In genomic region chr17:19063326-19063956, GRCh38 we compare ENCODE assay signal across 8 cellular contexts. TPM values are rescaled to one million over a fixed set of nuclear protein-coding genes. Genes with fewer than 3 reads are reported as not detected.
DNase-seq lines count a peak whose midpoint lies in the region; ATAC-seq and TF ChIP-seq lines count a peak whose summit lies in the region.
"Not testable (repeated sequence)": the region's sequence is repeated elsewhere in the genome, so short reads cannot be mapped to it uniquely, and the experiment has no call there.

No MANE protein-coding gene starts in this region.

- H3K9ac ChIP-seq in DND-41 (ENCODE audit: low read depth, low read length); HCT116 (ENCODE audit: low read length): not testable (repeated sequence)

- H3K27ac ChIP-seq in DND-41 (ENCODE audit: low read length); HCT116 (ENCODE audit: low read depth, low read length): not testable (repeated sequence)
- peak overlapping the region; percentile 58 for H3K27ac ChIP-seq in caudate nucleus (ENCODE audit: low read depth, low read length)
- peak overlapping the region; percentile 68 to 82 for H3K27ac ChIP-seq in left lung
- H3K27ac ChIP-seq in skin epidermis, result peak overlapping the region in 12 of 21 experiments; percentile 57 to 86 (median 74)

- H3K36me3 Mint-ChIP-seq in stimulated activated effector memory CD8-positive, alpha-beta T cell treated with anti-CD3 and anti-CD28 coated beads, Interleukin-12 subunit alpha, Interleukin-12 subunit beta, amount 100 ng/mL, for 72 hours, result not testable (repeated sequence)

- DNase-seq in DND-41; HCT116 (ENCODE audit: low read depth, low spot score); caudate nucleus (lab: John Stamatoyannopoulos, UW): not testable (repeated sequence)
- DNase-seq in activated T-cell treated with anti-CD3 and anti-CD28 coated beads for 1 hour (ENCODE audit: low read depth), result peak; percentile 49
- peak; percentile 87 to 92 for DNase-seq in left lung
- DNase-seq in stimulated activated effector memory CD8-positive, alpha-beta T cell treated with anti-CD3 and anti-CD28 coated beads, Interleukin-12 subunit alpha, Interleukin-12 subunit beta, amount 100 ng/mL, for 72 hours (ENCODE audit: low spot score in 2 of 2), result peak; percentile 71 to 93

- POLR2A ChIA-PET in HCT116 (lab: Charles Lee), result not testable (repeated sequence)

- CTCF ChIA-PET in HCT116 (lab: Charles Lee), result not testable (repeated sequence)

- not testable (repeated sequence) for H3K27me3 ChIP-seq in DND-41 (ENCODE audit: insufficient read depth, low read length, poor library complexity); HCT116 (ENCODE audit: insufficient read depth, low read length); left lung

- ATAC-seq in DND-41 (ENCODE audit: insufficient read depth, low read depth) (peak; percentile 13; the same call in 1 of the 3 replicates), HCT116 (peak; percentile 60), SK-N-SH treated with all-trans-retinoic acid at 6 μM for 48 hours (peak; percentile 74), left lung (peak; percentile 50)
- peak; percentile 59 for ATAC-seq in stimulated activated effector memory CD8-positive, alpha-beta T cell treated with anti-CD3 and anti-CD28 coated beads, Interleukin-12 subunit alpha, Interleukin-12 subunit beta, amount 100 ng/mL, for 72 hours

- TF ChIP-seq POLR2A in HCT116 (IDR thresholded peaks at IDR 0.05; ENCODE audit: borderline replicate concordance, extremely low read depth, insufficient read depth, insufficient read length), result peak; percentile 94

- H3K4me1 Mint-ChIP-seq in stimulated activated effector memory CD8-positive, alpha-beta T cell treated with anti-CD3 and anti-CD28 coated beads, Interleukin-12 subunit alpha, Interleukin-12 subunit beta, amount 100 ng/mL, for 72 hours, result not testable (repeated sequence)

- H3K36me3 ChIP-seq in DND-41 (ENCODE audit: insufficient read depth, low read length); HCT116 (ENCODE audit: control insufficient read depth in 1 of 2, insufficient read depth in 2 of 2, low read length in 2 of 2); left lung: not testable (repeated sequence)

- H2AFZ ChIP-seq in DND-41 (ENCODE audit: low read depth, low read length); HCT116 (ENCODE audit: low read depth, low read length, poor library complexity, severe bottlenecking): not testable (repeated sequence)

- not testable (repeated sequence) for H3K9me3 Mint-ChIP-seq in stimulated activated effector memory CD8-positive, alpha-beta T cell treated with anti-CD3 and anti-CD28 coated beads, Interleukin-12 subunit alpha, Interleukin-12 subunit beta, amount 100 ng/mL, for 72 hours

- not testable (repeated sequence) for H4K20me1 ChIP-seq in DND-41 (ENCODE audit: insufficient read depth, low read length); HCT116 (ENCODE audit: insufficient read depth)

- not testable (repeated sequence) for H3K79me2 ChIP-seq in DND-41 (ENCODE audit: insufficient read depth, low read length); HCT116 (ENCODE audit: insufficient read depth, low read length)

- intact Hi-C loops in HCT116 (cut with micrococcal nuclease); left lung (cut with DNase I): not testable (repeated sequence)

- H3K4me2 ChIP-seq in DND-41 (ENCODE audit: insufficient read depth, low read length); HCT116 (ENCODE audit: low read length): not testable (repeated sequence)

- H3K9me2 ChIP-seq in HCT116 (ENCODE audit: insufficient read depth), result not testable (repeated sequence)

- H3K27ac Mint-ChIP-seq in stimulated activated effector memory CD8-positive, alpha-beta T cell treated with anti-CD3 and anti-CD28 coated beads, Interleukin-12 subunit alpha, Interleukin-12 subunit beta, amount 100 ng/mL, for 72 hours, result peak overlapping the region; percentile 99

- peak overlapping the region; percentile 50 for H3K4me3 Mint-ChIP-seq in stimulated activated effector memory CD8-positive, alpha-beta T cell treated with anti-CD3 and anti-CD28 coated beads, Interleukin-12 subunit alpha, Interleukin-12 subunit beta, amount 100 ng/mL, for 72 hours

- not testable (repeated sequence) for TF ChIP-seq RAD21 in HCT116 (IDR thresholded peaks at IDR 0.05; ENCODE audit: low read depth)

- TSS peak; percentile 100 for BruUV-seq in HCT116 (replicated peaks; lab: Mats Ljungman, UMichigan)

- not testable (repeated sequence) for H3K9me3 ChIP-seq in DND-41 (ENCODE audit: insufficient read depth, low read length, severe bottlenecking); HCT116 (ENCODE audit: control insufficient read depth in 1 of 2, insufficient read depth in 1 of 2, low read depth in 1 of 2, low read length in 2 of 2); left lung

- not testable (repeated sequence) for TF ChIP-seq CTCF in DND-41 (IDR thresholded peaks at IDR 0.05; ENCODE audit: borderline replicate concordance, extremely low read depth, low read length, poor library complexity, severe bottlenecking); HCT116 (IDR thresholded peaks at IDR 0.05 in 2 of 3, conservative IDR thresholded peaks at IDR 0.05 in 1 of 3; ENCODE audit: borderline replicate concordance in 1 of 3, insufficient read depth in 1 of 3, low read depth in 2 of 3, low read length in 2 of 3); left lung (IDR thresholded peaks at IDR 0.05)

- RAD21 ChIA-PET in HCT116 (lab: Charles Lee; ENCODE audit: low non-redundant PET in 1 of 2, low total read pairs in 2 of 2, uncharacterized antibody in 2 of 2, unreplicated experiment in 2 of 2), result not testable (repeated sequence)

- not testable (repeated sequence) for H3K4me3 ChIP-seq in DND-41 (ENCODE audit: low read depth in 1 of 2, low read length in 2 of 2); HCT116 (replicated peaks in 1 of 2; ENCODE audit: low read depth in 1 of 2, low read length in 2 of 2); left lung
- H3K4me3 ChIP-seq in skin epidermis, result peak overlapping the region in 3 of 7 experiments; percentile 15 to 22 (median 21)

- H3K4me1 ChIP-seq in DND-41 (ENCODE audit: insufficient read depth, low read length); HCT116 (ENCODE audit: control insufficient read depth in 1 of 2, insufficient read depth in 2 of 2, low read length in 2 of 2); left lung: not testable (repeated sequence)

TF ChIP-seq in HCT116, 20 proteins besides CTCF, POLR2A, EP300 and RAD21:
- TF ChIP-seq POLR2AphosphoS5 (IDR thresholded peaks at IDR 0.05; ENCODE audit: low read depth, low read length), result peak; percentile 67
- TF ChIP-seq, protein P1, sequence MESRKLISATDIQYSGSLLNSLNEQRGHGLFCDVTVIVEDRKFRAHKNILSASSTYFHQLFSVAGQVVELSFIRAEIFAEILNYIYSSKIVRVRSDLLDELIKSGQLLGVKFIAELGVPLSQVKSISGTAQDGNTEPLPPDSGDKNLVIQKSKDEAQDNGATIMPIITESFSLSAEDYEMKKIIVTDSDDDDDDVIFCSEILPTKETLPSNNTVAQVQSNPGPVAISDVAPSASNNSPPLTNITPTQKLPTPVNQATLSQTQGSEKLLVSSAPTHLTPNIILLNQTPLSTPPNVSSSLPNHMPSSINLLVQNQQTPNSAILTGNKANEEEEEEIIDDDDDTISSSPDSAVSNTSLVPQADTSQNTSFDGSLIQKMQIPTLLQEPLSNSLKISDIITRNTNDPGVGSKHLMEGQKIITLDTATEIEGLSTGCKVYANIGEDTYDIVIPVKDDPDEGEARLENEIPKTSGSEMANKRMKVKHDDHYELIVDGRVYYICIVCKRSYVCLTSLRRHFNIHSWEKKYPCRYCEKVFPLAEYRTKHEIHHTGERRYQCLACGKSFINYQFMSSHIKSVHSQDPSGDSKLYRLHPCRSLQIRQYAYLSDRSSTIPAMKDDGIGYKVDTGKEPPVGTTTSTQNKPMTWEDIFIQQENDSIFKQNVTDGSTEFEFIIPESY (IDR thresholded peaks at IDR 0.05; ENCODE audit: extremely low read depth, insufficient replicate concordance, low read length), result peak; percentile 63
- peak; percentile 87 for TF ChIP-seq SIN3A (IDR thresholded peaks at IDR 0.05; ENCODE audit: low read depth)
- TF ChIP-seq YY1 (IDR thresholded peaks at IDR 0.05; ENCODE audit: extremely low read depth, insufficient replicate concordance, low read depth, low read length), result peak; percentile 9

TF ChIP-seq in SK-N-SH treated with all-trans-retinoic acid at 6 μM for 48 hours, 23 proteins besides CTCF, POLR2A, EP300 and RAD21 (continues in another document):
- peak; percentile 96 for TF ChIP-seq ARNTL (CRISPR knock-in tag; IDR thresholded peaks at IDR 0.05; ENCODE audit: borderline replicate concordance, low read depth)
- peak; percentile 88 for TF ChIP-seq ZNF8 (CRISPR knock-in tag; IDR thresholded peaks at IDR 0.05)
- TF ChIP-seq TCF4 (CRISPR knock-in tag; IDR thresholded peaks at IDR 0.05; ENCODE audit: borderline replicate concordance), result peak; percentile 77; the same call in 1 of the 2 replicates
- TF ChIP-seq GLIS3 (CRISPR knock-in tag; IDR thresholded peaks at IDR 0.05), result peak; percentile 100
- TF ChIP-seq ESRRG (CRISPR knock-in tag; IDR thresholded peaks at IDR 0.05), result peak; percentile 99
- peak; percentile 100 for TF ChIP-seq TOX (CRISPR knock-in tag; IDR thresholded peaks at IDR 0.05; ENCODE audit: borderline replicate concordance)
- TF ChIP-seq, protein P2, sequence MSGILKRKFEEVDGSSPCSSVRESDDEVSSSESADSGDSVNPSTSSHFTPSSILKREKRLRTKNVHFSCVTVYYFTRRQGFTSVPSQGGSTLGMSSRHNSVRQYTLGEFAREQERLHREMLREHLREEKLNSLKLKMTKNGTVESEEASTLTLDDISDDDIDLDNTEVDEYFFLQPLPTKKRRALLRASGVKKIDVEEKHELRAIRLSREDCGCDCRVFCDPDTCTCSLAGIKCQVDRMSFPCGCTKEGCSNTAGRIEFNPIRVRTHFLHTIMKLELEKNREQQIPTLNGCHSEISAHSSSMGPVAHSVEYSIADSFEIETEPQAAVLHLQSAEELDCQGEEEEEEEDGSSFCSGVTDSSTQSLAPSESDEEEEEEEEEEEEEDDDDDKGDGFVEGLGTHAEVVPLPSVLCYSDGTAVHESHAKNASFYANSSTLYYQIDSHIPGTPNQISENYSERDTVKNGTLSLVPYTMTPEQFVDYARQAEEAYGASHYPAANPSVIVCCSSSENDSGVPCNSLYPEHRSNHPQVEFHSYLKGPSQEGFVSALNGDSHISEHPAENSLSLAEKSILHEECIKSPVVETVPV (CRISPR knock-in tag; IDR thresholded peaks at IDR 0.05), result peak; percentile 99

RNA-seq across cellular contexts. Expression of gene GRAP, which starts 16.7 kb away (rescaled TPM):
- total RNA-seq in HCT116 (2021; ENCODE audit: unreplicated experiment), result 0.27 TPM
- 0.02 and 0.10 TPM in 2 replicates for polyA plus RNA-seq in HCT116 (2012)
- total RNA-seq in left lung, result 10 to 100 TPM in 1 of 2 donors, 1 to 10 TPM in 1; 5.4 to 10.6 TPM

RNA-seq across cellular contexts. Expression of gene FAM83G, which starts 58.9 kb away (rescaled TPM):
- 33.9 TPM for total RNA-seq in HCT116 (2021; ENCODE audit: unreplicated experiment)
- 25.6 and 25.9 TPM in 2 replicates for polyA plus RNA-seq in HCT116 (2012)
- 10 to 100 TPM in 1 of 2 donors, 1 to 10 TPM in 1; 8.8 to 12.1 TPM for total RNA-seq in left lung

Comparison
In these comparisons a context has a peak if more than half of its experiments do, and no peak if none do; other contexts are left out.
1. ATAC-seq: peak in every context shown above with its lines; median percentile 74 in SK-N-SH treated with all-trans-retinoic acid at 6 μM for 48 hours; 60 in HCT116; 59 in stimulated activated effector memory CD8-positive, alpha-beta T cell treated with anti-CD3 and anti-CD28 coated beads, Interleukin-12 subunit alpha, Interleukin-12 subunit beta, amount 100 ng/mL, for 72 hours; 50 in left lung; 13 in DND-41.